Comparison of ENCODE assay signal across 15 cellular contexts in the genomic region with DNA sequence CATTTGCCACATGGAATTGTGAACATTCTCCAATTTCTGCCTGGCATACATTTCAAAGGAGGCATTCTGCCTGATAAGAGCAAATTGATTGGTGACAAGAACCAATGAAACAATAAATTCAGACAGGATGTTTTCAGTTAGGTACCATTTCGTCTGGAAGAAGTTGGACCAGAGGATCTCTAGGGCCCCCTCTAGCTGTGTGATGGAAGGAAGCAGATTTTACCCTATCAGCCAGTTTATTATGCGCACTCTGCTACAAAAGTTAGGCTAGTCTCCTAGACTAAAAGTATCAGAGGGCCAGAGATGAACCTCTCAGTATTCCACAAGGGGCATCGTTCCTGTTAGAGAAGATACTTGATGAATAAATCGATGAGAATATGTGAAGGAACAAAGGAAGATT.
DNase-seq lines count a peak whose midpoint lies in the region; ATAC-seq and TF ChIP-seq lines count a peak whose summit lies in the region.
"Had no signal": no experiment of that assay in that cellular context is flagged by ENCODE, and none has a peak within 500 bp of the region (broad histone marks: within the 10 kb centered on the region; RNA-seq: fewer than 3 reads in every experiment).

No MANE protein-coding gene starts in this region.

- no peak overlapping the region for H3K4ac ChIP-seq in H9 (ENCODE audit: low read depth, low read length)
- H3K4ac ChIP-seq in mesendoderm (ENCODE audit: low read depth, low read length): no peak overlapping the region

- DNase-seq in DND-41 (no peak), H9 (no peak), mesendoderm (peak; percentile 9), KG1 (lab: John Stamatoyannopoulos, UW) (no peak), D341Med (ENCODE audit: low spot score) (no peak), NCI-H2107 (lab: John Stamatoyannopoulos, UW) (no peak)
- DNase-seq: activated CD8-positive, alpha-beta memory T cell treated with anti-CD3 and anti-CD28 coated beads, Interleukin-2, amount 10 ng/mL, durations not matched to agents 7 days and 5 days; activated naive CD8-positive, alpha-beta T cell treated with anti-CD3 and anti-CD28 coated beads, Interleukin-2, amount 10 ng/mL, durations not matched to agents 7 days and 5 days; mesenchymal stem cell; NCI-H1105; NCI-H510A treated with DMSO at 0.1 percent for 48 hours; occipital lobe had no signal

- H3K4me1 ChIP-seq in DND-41 (ENCODE audit: insufficient read depth, low read length) (no peaks in the 10 kb centered on the region), H9 (ENCODE audit: insufficient read depth, low read length) (no peaks in the 10 kb centered on the region), mesendoderm (ENCODE audit: control insufficient read depth, low read depth, low read length) (no peaks in the 10 kb centered on the region)

- no peak overlapping the region for H2BK20ac ChIP-seq in H9 (ENCODE audit: low read depth, low read length, poor library complexity, severe bottlenecking)

- H2BK5ac ChIP-seq in H9 (ENCODE audit: insufficient read length, low read length): no peak overlapping the region
- no peak overlapping the region for H2BK5ac ChIP-seq in mesendoderm (ENCODE audit: low read length)

- H3K4me3 ChIP-seq in DND-41 (ENCODE audit: low read depth in 1 of 2, low read length in 2 of 2): no peak overlapping the region
- H3K4me3 ChIP-seq in mesendoderm (ENCODE audit: low read length): no peak overlapping the region
- H3K4me3 ChIP-seq: smooth muscle cell had no signal

- H3K23ac ChIP-seq in H9 (ENCODE audit: insufficient read length, low read depth, low read length) (no peak overlapping the region), mesendoderm (ENCODE audit: low read length) (no peak overlapping the region)

- H3T11ph ChIP-seq in H9 (ENCODE audit: low read length): no peak overlapping the region

- no peaks in the 10 kb centered on the region for H3K79me1 ChIP-seq in H9 (ENCODE audit: insufficient read depth, low read depth, low read length, poor library complexity, severe bottlenecking)
- H3K79me1 ChIP-seq in mesendoderm (ENCODE audit: low read length): no peaks in the 10 kb centered on the region

- H4K20me1 ChIP-seq in DND-41 (ENCODE audit: insufficient read depth, low read length): no peaks in the 10 kb centered on the region
- H4K20me1 ChIP-seq in H9 (ENCODE audit: control insufficient read depth, insufficient read depth, insufficient read length): no peaks in the 10 kb centered on the region

- H3K4me2 ChIP-seq in DND-41 (ENCODE audit: insufficient read depth, low read length): no peak overlapping the region
- H3K4me2 ChIP-seq in H9 (ENCODE audit: insufficient read depth, insufficient read length, low read length): no peak overlapping the region
- no peak overlapping the region for H3K4me2 ChIP-seq in mesendoderm (ENCODE audit: low read length)
- H3K4me2 ChIP-seq: smooth muscle cell had no signal

- H3K27me3 Mint-ChIP-seq in H9 (ENCODE audit: low read depth): no peaks in the 10 kb centered on the region; the same call in 1 of the 2 replicates

- H3K4me1 Mint-ChIP-seq in H9: peaks cover 9 to 17% of the 10 kb centered on the region in 2 experiments
- H3K4me1 Mint-ChIP-seq: activated CD8-positive, alpha-beta memory T cell treated with anti-CD3 and anti-CD28 coated beads, Interleukin-2, amount 10 ng/mL, durations not matched to agents 7 days and 5 days had no signal

- no CpG with 5 or more reads among the region's 4 CpGs for WGBS in H9 (ENCODE audit: extremely low coverage, insufficient read length, low lambda C conversion rate)
- no CpG with 5 or more reads among the region's 4 CpGs for WGBS in mesendoderm (ENCODE audit: extremely low coverage, insufficient coverage, low lambda C conversion rate)

- H3K9me3 ChIP-seq in DND-41 (ENCODE audit: insufficient read depth, low read length, severe bottlenecking) (no peaks in the 10 kb centered on the region), H9 (ENCODE audit: control insufficient read depth, low read depth, low read length) (no peaks in the 10 kb centered on the region)

- H2BK15ac ChIP-seq in H9 (ENCODE audit: low read depth, low read length) (no peak overlapping the region), mesendoderm (replicated peaks; ENCODE audit: low read depth) (no peak overlapping the region)

- H3K79me2 ChIP-seq in DND-41 (ENCODE audit: insufficient read depth, low read length) (no peaks in the 10 kb centered on the region), H9 (ENCODE audit: insufficient read depth, low read length) (no peaks in the 10 kb centered on the region), mesendoderm (ENCODE audit: control insufficient read depth, insufficient read depth, low read length) (no peaks in the 10 kb centered on the region)

- no peak overlapping the region for H4K91ac ChIP-seq in H9 (ENCODE audit: insufficient read length, low read depth, low read length)

- H3K14ac ChIP-seq in H9 (ENCODE audit: insufficient read depth, low read length): no peak overlapping the region

- H4K5ac ChIP-seq in H9 (ENCODE audit: insufficient read length, low read depth, low read length): no peak overlapping the region
- no peak overlapping the region for H4K5ac ChIP-seq in mesendoderm (ENCODE audit: low read length)

- H2AK5ac ChIP-seq in H9 (ENCODE audit: insufficient read length, low read length): no peak overlapping the region
- no peak overlapping the region for H2AK5ac ChIP-seq in mesendoderm (ENCODE audit: low read length)

- H3K4me3 Mint-ChIP-seq in H9: no peak overlapping the region
- H3K4me3 Mint-ChIP-seq: activated CD8-positive, alpha-beta memory T cell treated with anti-CD3 and anti-CD28 coated beads, Interleukin-2, amount 10 ng/mL, durations not matched to agents 7 days and 5 days; activated naive CD8-positive, alpha-beta T cell treated with anti-CD3 and anti-CD28 coated beads, Interleukin-2, amount 10 ng/mL, durations not matched to agents 7 days and 5 days had no signal

- H3K56ac ChIP-seq in H9 (ENCODE audit: insufficient read length, low read depth, low read length): no peak overlapping the region
- H3K56ac ChIP-seq in mesendoderm (ENCODE audit: low read length): no peak overlapping the region

- H2BK12ac ChIP-seq in H9 (ENCODE audit: insufficient read length, low read depth, low read length): no peak overlapping the region

- no peak overlapping the region for H3K27ac Mint-ChIP-seq in H9
- H3K27ac Mint-ChIP-seq: activated CD8-positive, alpha-beta memory T cell treated with anti-CD3 and anti-CD28 coated beads, Interleukin-2, amount 10 ng/mL, durations not matched to agents 7 days and 5 days; activated naive CD8-positive, alpha-beta T cell treated with anti-CD3 and anti-CD28 coated beads, Interleukin-2, amount 10 ng/mL, durations not matched to agents 7 days and 5 days had no signal

- no peaks in the 10 kb centered on the region for H3K23me2 ChIP-seq in H9 (ENCODE audit: insufficient read length, low read depth, low read length, poor library complexity, severe bottlenecking)

- TF ChIP-seq CTCF in DND-41 (IDR thresholded peaks at IDR 0.05; ENCODE audit: borderline replicate concordance, extremely low read depth, low read length, poor library complexity, severe bottlenecking) (peak; percentile 30), H9 (conservative IDR thresholded peaks at IDR 0.05) (peak; percentile 53), VCaP (conservative IDR thresholded peaks at IDR 0.05) (peak; percentile 52; the same call in 1 of the 2 replicates)

- H3K9me3 Mint-ChIP-seq in H9: peaks cover 6 to 11% of the 10 kb centered on the region in 2 experiments

- H3K27ac ChIP-seq in DND-41 (ENCODE audit: low read length) (no peak overlapping the region), H9 (ENCODE audit: insufficient read length, low read depth, low read length) (no peak overlapping the region), VCaP (no peak overlapping the region), mesendoderm (ENCODE audit: low read depth, low read length) (no peak overlapping the region)

- no peak for ATAC-seq in DND-41 (ENCODE audit: insufficient read depth, low read depth)
- ATAC-seq: activated CD8-positive, alpha-beta memory T cell treated with anti-CD3 and anti-CD28 coated beads, Interleukin-2, amount 10 ng/mL, durations not matched to agents 7 days and 5 days; esophagus mucosa had no signal

- H2AFZ ChIP-seq in DND-41 (ENCODE audit: low read depth, low read length) (no peak overlapping the region), H9 (ENCODE audit: low read length) (no peak overlapping the region)

- no peak overlapping the region for H3K9ac ChIP-seq in DND-41 (ENCODE audit: low read depth, low read length)
- no peak overlapping the region for H3K9ac ChIP-seq in H9 (ENCODE audit: extremely low read depth, insufficient read length, low read length)
- H3K9ac ChIP-seq in mesendoderm (ENCODE audit: low read length): no peak overlapping the region

- H4K8ac ChIP-seq in H9 (replicated peaks; ENCODE audit: insufficient read length, low read depth, low read length) (no peak overlapping the region), mesendoderm (ENCODE audit: low read depth, low read length) (no peak overlapping the region)

- H3K36me3 ChIP-seq in DND-41 (ENCODE audit: insufficient read depth, low read length) (no peaks in the 10 kb centered on the region), mesendoderm (ENCODE audit: control insufficient read depth, insufficient read depth, low read length) (no peaks in the 10 kb centered on the region)

- H2BK120ac ChIP-seq in H9 (ENCODE audit: low read depth, low read length, poor library complexity, severe bottlenecking): no peak overlapping the region
- H2BK120ac ChIP-seq in mesendoderm (ENCODE audit: low read depth, low read length): no peak overlapping the region

- H3K18ac ChIP-seq in H9 (ENCODE audit: insufficient read length, low read depth, low read length) (no peak overlapping the region), mesendoderm (ENCODE audit: low read length) (no peak overlapping the region)

- H3K27me3 ChIP-seq in DND-41 (ENCODE audit: insufficient read depth, low read length, poor library complexity): no peaks in the 10 kb centered on the region
- H3K27me3 ChIP-seq in H9 (ENCODE audit: insufficient read depth, low read length): no peaks in the 10 kb centered on the region
- H3K27me3 ChIP-seq in mesendoderm (ENCODE audit: insufficient read depth, low read length, poor library complexity): no peaks in the 10 kb centered on the region

- H3K36me3 Mint-ChIP-seq in H9 (ENCODE audit: insufficient read depth in 1 of 3, low read depth in 3 of 3): peaks cover 0 to 9% (median 5%) of the 10 kb centered on the region in 3 experiments; a peak in 4 of 7 replicates
